ENCODE assay signal across 16 cellular contexts in genomic region chr20:23493172-23493772, GRCh38. TPM values are rescaled to one million over a fixed set of nuclear protein-coding genes. Genes with fewer than 3 reads are reported as not detected.
A peak's percentile ranks its signal among the peaks of the same experiment; 100 is the strongest.
DNase-seq lines count a peak whose midpoint lies in the region; ATAC-seq and TF ChIP-seq lines count a peak whose summit lies in the region.
"Had no signal": no experiment of that assay in that cellular context is flagged by ENCODE, and none has a peak within 500 bp of the region (broad histone marks: within the 10 kb centered on the region; RNA-seq: fewer than 3 reads in every experiment).

No MANE protein-coding gene starts in this region.

- no peaks in the 10 kb centered on the region for H3K4me1 ChIP-seq in mammary epithelial cell (ENCODE audit: insufficient read depth, low read length)

- POLR2A ChIA-PET in MCF 10A (lab: Yijun Ruan, JAX): no interaction called here

- BruUV-seq in MCF 10A (replicated peaks; lab: Mats Ljungman, UMichigan) (no TSS peak), mammary epithelial cell (replicated peaks; lab: Mats Ljungman, UMichigan) (no TSS peak)

- H3K36me3 ChIP-seq in mammary epithelial cell (ENCODE audit: insufficient read depth, low read length) (no peaks in the 10 kb centered on the region), WERI-Rb-1 (no peaks in the 10 kb centered on the region)

- no peaks in the 10 kb centered on the region for H3K36me3 Mint-ChIP-seq in MCF 10A (ENCODE audit: insufficient read depth, unreplicated experiment)

- H3K27me3 ChIP-seq in mammary epithelial cell (ENCODE audit: insufficient read depth, low read length) (no peaks in the 10 kb centered on the region), WERI-Rb-1 (ENCODE audit: insufficient read depth, low read depth, severe bottlenecking) (no peaks in the 10 kb centered on the region)

- no peaks in the 10 kb centered on the region for H3K79me2 ChIP-seq in mammary epithelial cell (ENCODE audit: insufficient read depth, low read length)

- dilution Hi-C loops in mammary epithelial cell (cut with HindIII; ENCODE audit: low sequenced_read_pairs): no loop called here

- DNase-seq in MCF 10A (ENCODE audit: unreplicated experiment) (peak; percentile 24), mammary epithelial cell (no peak), WERI-Rb-1 (peak; percentile 49), DMS53 (lab: John Stamatoyannopoulos, UW) (no peak), Kasumi-1 (lab: John Stamatoyannopoulos, UW) (no peak)
- DNase-seq in activated naive CD4-positive, alpha-beta T cell treated with anti-CD3 and anti-CD28 coated beads, Interleukin-2, amount 50 U/mL, for 16 hours: no peak
- DNase-seq: 8988T; AML-193; C1 segment of cervical spinal cord; CD4-positive, alpha-beta T cell; DMS79 treated with DMSO at 0.1 percent for 48 hours; EL; H7; IMR-90 had no signal

- TF ChIP-seq CTCF in MCF 10A (IDR thresholded peaks at IDR 0.05; ENCODE audit: unreplicated experiment) (no peak), mammary epithelial cell (conservative IDR thresholded peaks at IDR 0.05 in 1 of 2, IDR thresholded peaks at IDR 0.05 in 1 of 2; ENCODE audit: extremely low read depth in 1 of 2, insufficient read depth in 1 of 2, low read depth in 1 of 2, low read length in 2 of 2) (no peak), WERI-Rb-1 (IDR thresholded peaks at IDR 0.05; ENCODE audit: low read depth, low read length) (no peak)

- in situ Hi-C loops in mammary epithelial cell (cut with MboI; ENCODE audit: low sequenced_read_pairs in 2 of 2): no loop called here

- H3K9me3 Mint-ChIP-seq in MCF 10A (ENCODE audit: unreplicated experiment): peaks cover 7% of the 10 kb centered on the region
- H3K9me3 Mint-ChIP-seq: CD4-positive, alpha-beta T cell had no signal

- no peaks in the 10 kb centered on the region for H3K4me1 Mint-ChIP-seq in MCF 10A (ENCODE audit: insufficient read depth, unreplicated experiment)
- H3K4me1 Mint-ChIP-seq: GM23338 had no signal

- H3K27me3 Mint-ChIP-seq in MCF 10A (ENCODE audit: insufficient read depth, unreplicated experiment): no peaks in the 10 kb centered on the region
- H3K27me3 Mint-ChIP-seq: CD4-positive, alpha-beta T cell had no signal

- intact Hi-C loops in MCF 10A (cut with micrococcal nuclease): no loop called here
- intact Hi-C loops in mammary epithelial cell (cut with micrococcal nuclease): no loop called here

- no peak overlapping the region for H3K27ac ChIP-seq in mammary epithelial cell (ENCODE audit: insufficient read depth, low read depth, low read length)
- H3K27ac ChIP-seq in WERI-Rb-1: no peak overlapping the region

- H3K4me3 ChIP-seq in mammary epithelial cell (replicated peaks in 1 of 3; ENCODE audit: insufficient read depth in 1 of 3, low read depth in 2 of 3, low read length in 3 of 3) (no peak overlapping the region), WERI-Rb-1 (ENCODE audit: low read depth, low read length) (no peak overlapping the region)
- H3K4me3 ChIP-seq: GM23338 had no signal

- ATAC-seq in esophagus mucosa: peak; percentile 92
- ATAC-seq: GM23338 had no signal

- no peak overlapping the region for H3K4me2 ChIP-seq in mammary epithelial cell (ENCODE audit: insufficient read depth, low read depth, low read length)
- H3K4me2 ChIP-seq: GM23338 had no signal

- no peak overlapping the region for H2AFZ ChIP-seq in mammary epithelial cell (ENCODE audit: low read depth, low read length)
- H2AFZ ChIP-seq: GM23338 had no signal

- CTCF ChIA-PET in MCF 10A (lab: Yijun Ruan, JAX) (interaction anchor here (0.8 kb wide), 1 partner anchor 1087 kb away, joined by 3 read pairs; no protein-coding TSS in a partner anchor), mammary epithelial cell (lab: Charles Lee; ENCODE audit: low non-redundant PET) (no interaction called here)

- H3K9me3 ChIP-seq in mammary epithelial cell (replicated peaks; ENCODE audit: insufficient read depth, low read length) (no peaks in the 10 kb centered on the region), WERI-Rb-1 (ENCODE audit: severe bottlenecking) (no peaks in the 10 kb centered on the region)

- no peak overlapping the region for H3K9ac ChIP-seq in mammary epithelial cell (ENCODE audit: insufficient read depth, low read length)

- H3K4me3 Mint-ChIP-seq in MCF 10A (ENCODE audit: unreplicated experiment): no peak overlapping the region
- H3K4me3 Mint-ChIP-seq: CD4-positive, alpha-beta T cell; GM23338 had no signal

- no peak overlapping the region for H3K27ac Mint-ChIP-seq in MCF 10A (ENCODE audit: low read depth, unreplicated experiment)
- H3K27ac Mint-ChIP-seq: CD4-positive, alpha-beta T cell; GM23338 had no signal

- WGBS in mammary epithelial cell (ENCODE audit: low coverage, missing lambda C conversion rate): 86% methylated on average over 3 of the region's 3 CpGs

- H4K20me1 ChIP-seq in mammary epithelial cell (ENCODE audit: insufficient read depth, low read length): no peaks in the 10 kb centered on the region

RNA-seq across cellular contexts. Expression of gene CST8, which starts 2.4 kb away (rescaled TPM):
- total RNA-seq in MCF 10A (2022) (not detected in 2 replicates), mammary epithelial cell (not detected), esophagus mucosa (not detected)
- polyA plus RNA-seq in mammary epithelial cell: not detected
- not detected for polyA minus RNA-seq in mammary epithelial cell
- total RNA-seq: CD4-positive, alpha-beta T cell; GM23338; H7; IMR-90 had no signal
- polyA plus RNA-seq: GM23338, IMR-90 had no signal

RNA-seq across cellular contexts. Expression of gene CST11, which starts 40.6 kb away (rescaled TPM):
- not detected in 2 replicates for total RNA-seq in MCF 10A (2022)
- total RNA-seq in mammary epithelial cell: not detected
- polyA plus RNA-seq in mammary epithelial cell: not detected
- polyA minus RNA-seq in mammary epithelial cell: not detected
- not detected for total RNA-seq in esophagus mucosa
- total RNA-seq: CD4-positive, alpha-beta T cell; GM23338; H7; IMR-90 had no signal
- polyA plus RNA-seq: GM23338, IMR-90 had no signal

RNA-seq across cellular contexts. Expression of gene CSTL1, which starts 53.8 kb away (rescaled TPM):
- not detected in 2 replicates for total RNA-seq in MCF 10A (2022)
- total RNA-seq in mammary epithelial cell: not detected
- polyA plus RNA-seq in mammary epithelial cell: not detected
- polyA minus RNA-seq in mammary epithelial cell: not detected
- not detected for total RNA-seq in esophagus mucosa
- total RNA-seq: CD4-positive, alpha-beta T cell; GM23338; H7; IMR-90 had no signal
- polyA plus RNA-seq: GM23338, IMR-90 had no signal

Comparison
In these comparisons a context has a peak if more than half of its experiments do, and no peak if none do; other contexts are left out.
1. DNase-seq: peak in MCF 10A (single experiment) and WERI-Rb-1 (single experiment); none in mammary epithelial cell (single experiment), DMS53 (single experiment), Kasumi-1 (0 of 2) and activated naive CD4-positive, alpha-beta T cell treated with anti-CD3 and anti-CD28 coated beads, Interleukin-2, amount 50 U/mL, for 16 hours (single experiment).